ENCODE assay signal across 8 cellular contexts in the genomic region with DNA sequence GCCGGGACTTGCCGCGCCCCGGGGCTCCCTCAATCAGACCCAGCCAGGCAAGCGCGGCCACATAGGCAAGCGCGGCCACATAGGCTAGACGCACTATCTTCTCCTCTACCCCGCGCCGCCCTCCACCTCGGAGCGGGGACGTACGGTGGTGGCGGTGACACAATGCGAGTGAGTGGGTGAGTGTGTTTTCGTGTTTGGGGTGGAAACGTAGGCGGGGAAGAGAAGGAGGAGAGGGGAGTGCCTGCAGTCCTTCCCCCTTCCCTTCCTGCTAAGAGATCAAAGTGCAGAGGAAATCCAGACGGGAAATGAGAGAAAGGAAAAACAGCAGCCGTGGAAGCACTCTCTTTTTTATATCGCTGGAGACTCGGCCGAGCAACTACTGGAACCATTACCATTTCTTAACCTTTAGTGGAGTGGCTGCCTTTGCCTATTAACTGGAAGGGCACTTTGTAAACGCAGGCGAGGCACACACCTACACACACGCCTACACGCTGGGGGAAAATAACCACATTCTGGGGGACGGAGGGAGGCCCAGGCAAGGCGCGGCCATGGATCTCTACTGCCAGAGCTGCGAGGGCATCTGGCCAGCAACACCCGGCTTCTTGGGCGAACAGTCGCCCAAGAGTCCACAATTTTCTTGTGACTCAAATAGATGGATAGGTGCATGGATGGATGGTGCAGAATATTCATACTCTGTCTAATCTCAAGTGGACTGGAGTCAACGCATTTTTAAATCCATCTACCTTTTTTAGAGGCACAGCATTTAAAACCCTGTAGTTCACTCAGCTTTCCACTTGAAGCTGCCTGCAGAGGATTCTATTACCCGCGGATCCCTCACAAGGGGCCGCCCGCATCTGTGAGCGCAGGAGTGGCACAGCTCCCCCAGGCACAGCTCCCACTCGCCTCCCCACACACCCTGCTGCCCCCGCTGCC. TPM values are rescaled to one million over a fixed set of nuclear protein-coding genes. Genes with fewer than 3 reads are reported as not detected.
DNase-seq lines count a peak whose midpoint lies in the region; ATAC-seq and TF ChIP-seq lines count a peak whose summit lies in the region.

No MANE protein-coding gene starts in this region.

- DNase-seq in AG20443 (ENCODE audit: low spot score) = peak; percentile 19
- DNase-seq in Kasumi-1 (lab: John Stamatoyannopoulos, UW) = peak; percentile 6 to 27
- DNase-seq in cardiac muscle cell (ENCODE audit: low read depth in 1 of 2, low spot score in 1 of 2) = peak; percentile 72 to 83
- no peak for DNase-seq in HT-29 (ENCODE audit: low spot score)
- DNase-seq in activated naive CD4-positive, alpha-beta T cell treated with anti-CD3 and anti-CD28 coated beads, Interleukin-2, amount 10 ng/mL, durations not matched to agents 7 days and 5 days = no peak

- H2AFZ ChIP-seq in parathyroid adenoma = peak overlapping the region; percentile 33

- H3K36me3 Mint-ChIP-seq in activated T-helper 17 cell treated with anti-CD3 and anti-CD28 coated beads, Interleukin-2, amount 50 U/mL, for 72 hours (ENCODE audit: low read depth) = peaks cover 5% of the 10 kb centered on the region
- H3K36me3 Mint-ChIP-seq in activated naive CD4-positive, alpha-beta T cell treated with anti-CD3 and anti-CD28 coated beads, Interleukin-2, amount 10 ng/mL, durations not matched to agents 7 days and 5 days = no peaks in the 10 kb centered on the region

- H3K4me3 Mint-ChIP-seq in activated T-helper 17 cell treated with anti-CD3 and anti-CD28 coated beads, Interleukin-2, amount 50 U/mL, for 72 hours = peak overlapping the region; percentile 6
- H3K4me3 Mint-ChIP-seq in activated naive CD4-positive, alpha-beta T cell treated with anti-CD3 and anti-CD28 coated beads, Interleukin-2, amount 10 ng/mL, durations not matched to agents 7 days and 5 days = no peak overlapping the region

- H3K36me3 ChIP-seq in cardiac muscle cell (no peaks in the 10 kb centered on the region), parathyroid adenoma (ENCODE audit: control insufficient read depth, insufficient read depth, low read length) (no peaks in the 10 kb centered on the region)

- peak overlapping the region; percentile 24 for H3K4me2 ChIP-seq in parathyroid adenoma (ENCODE audit: low read length)

- no peaks in the 10 kb centered on the region for H3K79me2 ChIP-seq in parathyroid adenoma

- no peak overlapping the region for H3K9ac ChIP-seq in parathyroid adenoma

- TF ChIP-seq CTCF in cardiac muscle cell (IDR thresholded peaks at IDR 0.05; ENCODE audit: low read depth, low read length) (no peak), parathyroid adenoma (IDR thresholded peaks at IDR 0.05) (no peak)

- no peak for ATAC-seq in activated T-helper 17 cell treated with anti-CD3 and anti-CD28 coated beads, Interleukin-2, amount 50 U/mL, for 72 hours (replicated peaks)
- no peak for ATAC-seq in HG03520 (IDR thresholded peaks at IDR 0.05; ENCODE audit: unreplicated experiment)

- H3K4me3 ChIP-seq in cardiac muscle cell = peak overlapping the region; percentile 52
- H3K4me3 ChIP-seq in parathyroid adenoma (ENCODE audit: low read depth, low read length) = peak overlapping the region; percentile 38

- no peak overlapping the region for H3K27ac Mint-ChIP-seq in activated T-helper 17 cell treated with anti-CD3 and anti-CD28 coated beads, Interleukin-2, amount 50 U/mL, for 72 hours
- H3K27ac Mint-ChIP-seq in activated naive CD4-positive, alpha-beta T cell treated with anti-CD3 and anti-CD28 coated beads, Interleukin-2, amount 10 ng/mL, durations not matched to agents 7 days and 5 days = no peak overlapping the region

- peaks cover 52% of the 10 kb centered on the region for H3K27me3 ChIP-seq in cardiac muscle cell
- no peaks in the 10 kb centered on the region for H3K27me3 ChIP-seq in parathyroid adenoma (ENCODE audit: control insufficient read depth, insufficient read depth, low read length)

- H3K9me3 Mint-ChIP-seq in activated T-helper 17 cell treated with anti-CD3 and anti-CD28 coated beads, Interleukin-2, amount 50 U/mL, for 72 hours = no peaks in the 10 kb centered on the region
- H3K9me3 Mint-ChIP-seq in activated naive CD4-positive, alpha-beta T cell treated with anti-CD3 and anti-CD28 coated beads, Interleukin-2, amount 10 ng/mL, durations not matched to agents 7 days and 5 days = no peaks in the 10 kb centered on the region

- H3K9me3 ChIP-seq in cardiac muscle cell (ENCODE audit: low read depth) = no peaks in the 10 kb centered on the region
- no peaks in the 10 kb centered on the region for H3K9me3 ChIP-seq in parathyroid adenoma (ENCODE audit: control insufficient read depth, low read length)

- CTCF ChIA-PET in activated naive CD4-positive, alpha-beta T cell treated with anti-CD3 and anti-CD28 coated beads, Interleukin-2, amount 10 ng/mL, durations not matched to agents 7 days and 5 days (lab: Charles Lee) = no interaction called here

- H3K27me3 Mint-ChIP-seq in activated T-helper 17 cell treated with anti-CD3 and anti-CD28 coated beads, Interleukin-2, amount 50 U/mL, for 72 hours = peaks cover 32% of the 10 kb centered on the region
- H3K27me3 Mint-ChIP-seq in activated naive CD4-positive, alpha-beta T cell treated with anti-CD3 and anti-CD28 coated beads, Interleukin-2, amount 10 ng/mL, durations not matched to agents 7 days and 5 days = peaks cover 45% of the 10 kb centered on the region

- H3K27ac ChIP-seq in cardiac muscle cell (no peak overlapping the region), parathyroid adenoma (no peak overlapping the region)

- peaks cover 4% of the 10 kb centered on the region for H3K4me1 Mint-ChIP-seq in activated T-helper 17 cell treated with anti-CD3 and anti-CD28 coated beads, Interleukin-2, amount 50 U/mL, for 72 hours
- peaks cover 5% of the 10 kb centered on the region for H3K4me1 Mint-ChIP-seq in activated naive CD4-positive, alpha-beta T cell treated with anti-CD3 and anti-CD28 coated beads, Interleukin-2, amount 10 ng/mL, durations not matched to agents 7 days and 5 days

- H3K4me1 ChIP-seq in cardiac muscle cell (ENCODE audit: low read depth) = no peaks in the 10 kb centered on the region
- no peaks in the 10 kb centered on the region for H3K4me1 ChIP-seq in parathyroid adenoma

RNA-seq across cellular contexts. Expression of gene EDIL3, which starts 2.1 kb away (rescaled TPM):
- not detected for total RNA-seq in activated T-helper 17 cell treated with anti-CD3 and anti-CD28 coated beads, Interleukin-2, amount 50 U/mL, for 72 hours
- total RNA-seq in cardiac muscle cell = 5.1 and 7.7 TPM in 2 replicates
- polyA plus RNA-seq in cardiac muscle cell = 7.2 and 10.1 TPM in 2 replicates
- not detected in 2 replicates for total RNA-seq in HT-29 (2014; rRNA removed; shearing (Covaris generic))

Comparison
In these comparisons a context has a peak if more than half of its experiments do, and no peak if none do; other contexts are left out.
1. DNase-seq: peak in AG20443 (single experiment), Kasumi-1 (2 of 2) and cardiac muscle cell (2 of 2); none in HT-29 (single experiment) and activated naive CD4-positive, alpha-beta T cell treated with anti-CD3 and anti-CD28 coated beads, Interleukin-2, amount 10 ng/mL, durations not matched to agents 7 days and 5 days (single experiment).